In the genomic region with DNA sequence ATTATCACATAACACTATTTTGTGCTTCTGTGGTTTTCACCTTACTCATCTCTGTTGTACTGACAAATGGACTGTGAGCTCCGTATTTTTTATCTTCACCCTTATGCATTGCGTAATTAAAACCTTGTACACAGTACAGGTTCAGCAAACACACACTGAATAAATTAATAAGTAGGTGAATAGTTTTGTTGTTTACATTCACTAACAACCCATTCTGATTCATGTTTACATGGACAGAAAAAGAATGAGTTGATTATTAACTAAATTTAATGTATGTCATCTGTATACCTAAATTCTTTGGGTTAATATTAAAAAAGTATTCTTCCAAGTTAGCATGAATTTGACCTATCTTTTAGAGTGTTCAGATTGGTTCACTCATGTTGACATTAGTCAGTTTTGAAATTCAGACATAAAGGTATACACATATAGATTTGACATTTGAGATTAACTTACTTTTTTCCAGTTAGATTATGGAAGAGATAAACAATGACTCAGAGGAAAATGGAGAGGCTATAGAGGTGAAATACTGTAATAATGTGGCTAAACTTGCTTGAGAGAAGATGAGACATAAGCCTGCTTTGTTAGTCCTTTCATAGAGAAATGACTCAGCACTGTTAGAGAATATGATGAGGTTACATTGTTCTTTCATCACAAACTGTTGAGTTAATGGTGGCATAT, we compare ENCODE assay signal across 8 cellular contexts.
DNase-seq lines count a peak whose midpoint lies in the region; ATAC-seq and TF ChIP-seq lines count a peak whose summit lies in the region.

No MANE protein-coding gene starts in this region.

- ATAC-seq in GM18861 (IDR thresholded peaks at IDR 0.05; ENCODE audit: unreplicated experiment): peak; percentile 66
- ATAC-seq in HG03064 (IDR thresholded peaks at IDR 0.05; ENCODE audit: low read depth, unreplicated experiment): peak; percentile 70
- ATAC-seq in SK-N-SH treated with all-trans-retinoic acid at 6 μM for 48 hours: peak; percentile 97
- no peak for ATAC-seq in activated naive CD8-positive, alpha-beta T cell treated with anti-CD3 and anti-CD28 coated beads, Interleukin-2, amount 50 U/mL, for 24 hours

- POLR2A ChIA-PET in CD4-positive, alpha-beta memory T cell (lab: Charles Lee; ENCODE audit: partially characterized antibody): no interaction called here

- H3K36me3 ChIP-seq in left ventricle myocardium inferior: no peaks in the 10 kb centered on the region
- H3K36me3 ChIP-seq in CD4-positive, alpha-beta memory T cell (ENCODE audit: insufficient read depth, low read length): no peaks in the 10 kb centered on the region

- TF ChIP-seq CTCF in left ventricle myocardium inferior (IDR thresholded peaks at IDR 0.05; ENCODE audit: borderline replicate concordance): no peak

- no peaks in the 10 kb centered on the region for H3K36me3 Mint-ChIP-seq in activated naive CD8-positive, alpha-beta T cell treated with anti-CD3 and anti-CD28 coated beads, Interleukin-2, amount 50 U/mL, for 24 hours (ENCODE audit: low read depth)
- H3K36me3 Mint-ChIP-seq in CD4-positive, alpha-beta memory T cell: no peaks in the 10 kb centered on the region

- no peak overlapping the region for H3K27ac Mint-ChIP-seq in activated naive CD8-positive, alpha-beta T cell treated with anti-CD3 and anti-CD28 coated beads, Interleukin-2, amount 50 U/mL, for 24 hours
- H3K27ac Mint-ChIP-seq in CD4-positive, alpha-beta memory T cell: no peak overlapping the region

- no peaks in the 10 kb centered on the region for H3K4me1 ChIP-seq in left ventricle myocardium inferior
- H3K4me1 ChIP-seq in CD4-positive, alpha-beta memory T cell (ENCODE audit: insufficient read depth, low read length): no peaks in the 10 kb centered on the region

- H3K27me3 ChIP-seq in left ventricle myocardium inferior (ENCODE audit: low read depth): no peaks in the 10 kb centered on the region
- H3K27me3 ChIP-seq in CD4-positive, alpha-beta memory T cell (ENCODE audit: insufficient read depth, low read length): no peaks in the 10 kb centered on the region

- H3K4me1 Mint-ChIP-seq in activated naive CD8-positive, alpha-beta T cell treated with anti-CD3 and anti-CD28 coated beads, Interleukin-2, amount 50 U/mL, for 24 hours: no peaks in the 10 kb centered on the region
- H3K4me1 Mint-ChIP-seq in CD4-positive, alpha-beta memory T cell: no peaks in the 10 kb centered on the region

- intact Hi-C loops in left ventricle myocardium inferior (cut with micrococcal nuclease): no loop called here
- intact Hi-C loops in CD4-positive, alpha-beta memory T cell (cut with micrococcal nuclease): no loop called here

- H3K9me3 Mint-ChIP-seq in activated naive CD8-positive, alpha-beta T cell treated with anti-CD3 and anti-CD28 coated beads, Interleukin-2, amount 50 U/mL, for 24 hours: peaks cover 4% of the 10 kb centered on the region
- H3K9me3 Mint-ChIP-seq in CD4-positive, alpha-beta memory T cell: peaks cover 0 to 25% (median 18%) of the 10 kb centered on the region in 8 donors

- no peak overlapping the region for H3K27ac ChIP-seq in left ventricle myocardium inferior (replicated peaks)
- no peak overlapping the region for H3K27ac ChIP-seq in CD4-positive, alpha-beta memory T cell (ENCODE audit: low read depth, low read length)

- H3K9me3 ChIP-seq in left ventricle myocardium inferior (replicated peaks): no peaks in the 10 kb centered on the region
- H3K9me3 ChIP-seq in CD4-positive, alpha-beta memory T cell (ENCODE audit: control insufficient read depth in 1 of 2, low read length in 2 of 2): no peaks in the 10 kb centered on the region

- DNase-seq in non-pigmented ciliary epithelial cell (ENCODE audit: low read depth): peak; percentile 55
- DNase-seq in GDM1 (lab: John Stamatoyannopoulos, UW): no peak
- no peak for DNase-seq in activated naive CD8-positive, alpha-beta T cell treated with anti-CD3 and anti-CD28 coated beads, Interleukin-2, amount 50 U/mL, for 24 hours
- no peak for DNase-seq in left ventricle myocardium inferior
- DNase-seq in CD4-positive, alpha-beta memory T cell: no peak

- no peak overlapping the region for H3K4me3 ChIP-seq in left ventricle myocardium inferior
- H3K4me3 ChIP-seq in CD4-positive, alpha-beta memory T cell (ENCODE audit: low read length in 2 of 2): no peak overlapping the region

- CTCF ChIA-PET in CD4-positive, alpha-beta memory T cell (lab: Charles Lee; ENCODE audit: partially characterized antibody): no interaction called here

- H3K4me3 Mint-ChIP-seq in activated naive CD8-positive, alpha-beta T cell treated with anti-CD3 and anti-CD28 coated beads, Interleukin-2, amount 50 U/mL, for 24 hours: no peak overlapping the region
- H3K4me3 Mint-ChIP-seq in CD4-positive, alpha-beta memory T cell: no peak overlapping the region

- H3K27me3 Mint-ChIP-seq in activated naive CD8-positive, alpha-beta T cell treated with anti-CD3 and anti-CD28 coated beads, Interleukin-2, amount 50 U/mL, for 24 hours: no peaks in the 10 kb centered on the region
- H3K27me3 Mint-ChIP-seq in CD4-positive, alpha-beta memory T cell: no peaks in the 10 kb centered on the region

TF ChIP-seq in SK-N-SH treated with all-trans-retinoic acid at 6 μM for 48 hours, 23 proteins besides CTCF, POLR2A, EP300 and RAD21:
- TF ChIP-seq ISL1 (CRISPR knock-in tag; IDR thresholded peaks at IDR 0.05) (peak; percentile 60; the same call in 1 of the 2 replicates), ZFP30 (CRISPR knock-in tag; IDR thresholded peaks at IDR 0.05) (no peak)
